In the genomic region with DNA sequence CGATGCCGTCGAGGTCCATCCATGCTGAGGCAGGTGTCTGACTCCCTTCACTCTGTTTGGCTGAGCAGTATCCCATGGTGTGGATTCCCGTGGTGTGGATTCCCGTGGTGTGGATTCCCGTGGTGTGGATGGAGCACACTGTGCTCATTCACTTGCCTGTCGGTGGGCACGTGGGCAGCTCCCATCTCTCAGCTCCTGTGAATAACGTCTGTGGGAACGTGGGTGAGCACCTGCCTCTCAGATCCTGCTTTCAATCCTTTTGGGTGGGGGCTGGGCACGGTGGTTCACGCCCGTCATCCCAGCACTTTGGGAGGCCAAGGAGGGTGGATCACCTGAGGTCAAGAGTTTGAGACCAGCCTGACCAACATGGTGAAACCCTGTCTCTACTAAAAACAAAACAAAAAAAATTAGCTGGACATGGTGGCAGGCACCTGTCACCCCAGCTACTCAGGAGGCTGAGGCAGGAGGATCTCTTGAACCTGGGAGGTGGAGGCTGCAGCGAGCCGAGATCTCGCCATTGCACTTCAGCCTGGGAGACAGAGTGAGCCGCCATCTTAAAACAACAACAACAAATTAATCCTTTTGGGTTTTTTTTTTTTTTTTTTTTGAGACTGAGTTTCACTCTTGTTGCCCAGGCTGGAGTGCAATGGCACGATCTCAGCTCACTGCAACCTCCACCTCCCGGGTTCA, we compare ENCODE assay signal across 2 cellular contexts. TPM values are rescaled to one million over a fixed set of nuclear protein-coding genes. Genes with fewer than 3 reads are reported as not detected.
"Had no signal": no experiment of that assay in that cellular context is flagged by ENCODE, and none has a peak within 500 bp of the region (broad histone marks: within the 10 kb centered on the region; RNA-seq: fewer than 3 reads in every experiment).

No MANE protein-coding gene starts in this region.

RNA-seq across cellular contexts. Expression of a gene that starts 27.4 kb away (rescaled TPM):
- total RNA-seq: endothelial cell of umbilical vein, frontal cortex had no signal
